Comparison of ENCODE assay signal across 1 cellular context in the genomic region with DNA sequence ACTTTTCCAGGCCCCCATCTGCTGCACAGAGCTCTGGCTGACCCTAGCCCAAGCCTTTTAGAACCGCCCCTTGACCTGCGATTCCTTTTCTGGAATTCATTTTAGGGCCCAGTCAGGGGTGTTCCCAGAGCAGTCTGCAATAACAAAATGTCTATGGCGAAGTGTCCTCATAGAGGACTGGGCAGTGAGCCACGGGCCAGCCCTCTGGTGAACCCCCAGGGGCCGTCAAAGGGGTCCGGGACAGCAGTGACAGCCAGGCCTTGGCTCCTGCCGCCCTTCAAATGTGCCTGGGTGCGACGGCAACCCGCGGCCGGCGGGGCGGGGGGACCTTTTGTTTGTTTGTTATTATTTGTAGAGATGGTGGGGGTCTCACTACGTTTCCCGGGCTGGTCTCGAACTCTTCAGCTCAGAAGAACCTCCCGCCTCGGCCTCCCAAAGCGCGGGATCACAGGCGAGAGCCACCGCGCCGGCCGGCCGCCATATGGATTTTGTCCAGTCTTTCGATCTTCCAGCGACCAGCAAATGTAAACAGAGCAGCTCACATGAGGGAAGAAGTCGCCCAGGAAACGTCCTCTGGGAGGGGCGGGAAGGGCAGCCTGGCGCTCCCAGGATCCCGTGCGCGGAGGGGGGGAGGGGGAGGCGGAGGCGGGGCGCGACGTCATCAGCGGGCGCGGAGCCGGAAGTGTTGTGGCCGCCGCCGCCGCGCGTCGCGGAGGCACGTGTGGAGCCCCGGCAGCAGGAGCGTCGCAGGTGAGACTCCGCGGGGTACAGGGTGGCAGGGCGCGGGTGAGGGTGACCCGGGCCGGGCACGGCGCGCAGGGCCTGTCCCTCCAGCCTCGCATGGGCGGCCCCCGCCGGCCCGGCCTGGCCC.
A peak's percentile ranks its signal among the peaks of the same experiment; 100 is the strongest.
TF ChIP-seq lines count a peak whose summit lies in the region.

A gene (plus strand): TSS at position 685 of the 871 bp plus-strand sequence. CDS start 783 bp downstream, outside the sequence.

TF ChIP-seq in HCT116, 20 proteins besides CTCF, POLR2A, EP300 and RAD21 (continued from another document):
- no peak for TF ChIP-seq SRF (IDR thresholded peaks at IDR 0.05; ENCODE audit: low read depth)
- TF ChIP-seq FOSL1 (IDR thresholded peaks at IDR 0.05; ENCODE audit: low read depth): no peak
- peak; percentile 19 for TF ChIP-seq YY1 (IDR thresholded peaks at IDR 0.05; ENCODE audit: extremely low read depth, insufficient replicate concordance, low read depth, low read length)
- TF ChIP-seq, protein P1, sequence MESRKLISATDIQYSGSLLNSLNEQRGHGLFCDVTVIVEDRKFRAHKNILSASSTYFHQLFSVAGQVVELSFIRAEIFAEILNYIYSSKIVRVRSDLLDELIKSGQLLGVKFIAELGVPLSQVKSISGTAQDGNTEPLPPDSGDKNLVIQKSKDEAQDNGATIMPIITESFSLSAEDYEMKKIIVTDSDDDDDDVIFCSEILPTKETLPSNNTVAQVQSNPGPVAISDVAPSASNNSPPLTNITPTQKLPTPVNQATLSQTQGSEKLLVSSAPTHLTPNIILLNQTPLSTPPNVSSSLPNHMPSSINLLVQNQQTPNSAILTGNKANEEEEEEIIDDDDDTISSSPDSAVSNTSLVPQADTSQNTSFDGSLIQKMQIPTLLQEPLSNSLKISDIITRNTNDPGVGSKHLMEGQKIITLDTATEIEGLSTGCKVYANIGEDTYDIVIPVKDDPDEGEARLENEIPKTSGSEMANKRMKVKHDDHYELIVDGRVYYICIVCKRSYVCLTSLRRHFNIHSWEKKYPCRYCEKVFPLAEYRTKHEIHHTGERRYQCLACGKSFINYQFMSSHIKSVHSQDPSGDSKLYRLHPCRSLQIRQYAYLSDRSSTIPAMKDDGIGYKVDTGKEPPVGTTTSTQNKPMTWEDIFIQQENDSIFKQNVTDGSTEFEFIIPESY (IDR thresholded peaks at IDR 0.05; ENCODE audit: extremely low read depth, insufficient replicate concordance, low read length): no peak
- TF ChIP-seq ELF1 (IDR thresholded peaks at IDR 0.05; ENCODE audit: borderline replicate concordance, low read depth): no peak
- TF ChIP-seq SIN3A (IDR thresholded peaks at IDR 0.05; ENCODE audit: low read depth): no peak
TF ChIP-seq in HCT116: peak in this region for 3.
